Comparison of ENCODE assay signal across 15 cellular contexts in the genomic region with DNA sequence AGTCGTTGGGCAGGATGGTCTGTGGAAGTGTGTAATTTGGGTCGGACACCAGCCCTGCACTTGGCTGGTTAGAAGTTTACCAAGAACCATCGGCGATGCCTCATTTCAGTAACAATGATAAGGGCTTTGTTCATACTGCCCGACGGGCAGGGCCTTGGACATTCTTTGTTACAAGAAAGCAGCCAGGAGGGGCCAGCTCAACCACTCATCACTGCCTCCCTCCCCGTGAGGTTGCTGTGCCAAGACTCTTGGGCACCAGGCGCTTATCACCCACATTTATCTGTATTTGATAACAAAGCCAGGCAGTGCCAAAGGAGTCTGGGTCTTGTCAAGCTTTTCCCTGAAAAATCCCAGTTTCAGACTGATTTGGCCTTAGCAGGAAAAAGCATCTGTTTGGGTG.
"Had no signal": no experiment of that assay in that cellular context is flagged by ENCODE, and none has a peak within 500 bp of the region (broad histone marks: within the 10 kb centered on the region; RNA-seq: fewer than 3 reads in every experiment).

No MANE protein-coding gene starts in this region.

- H3K27ac Mint-ChIP-seq: nephron progenitor cell had no signal

- H3K4me3 ChIP-seq: esophagus squamous epithelium, skin epidermis had no signal

- H3K9me3 Mint-ChIP-seq: activated T-cell treated with anti-CD3 and anti-CD28 coated beads, Interleukin-2, amount 50 U/mL, for 4 hours; effector memory CD8-positive, alpha-beta T cell had no signal

- H3K9me3 ChIP-seq: esophagus squamous epithelium had no signal

- ATAC-seq: activated CD4-positive, CD25-positive, alpha-beta regulatory T cell treated with anti-CD3 and anti-CD28 coated beads, Interleukin-2, amount 50 U/mL, for 24 hours; activated T-cell treated with anti-CD3 and anti-CD28 coated beads, Interleukin-2, amount 50 U/mL, for 4 hours; effector memory CD8-positive, alpha-beta T cell had no signal

- H3K36me3 ChIP-seq: esophagus squamous epithelium had no signal

- H3K27me3 ChIP-seq: esophagus squamous epithelium had no signal

- H3K27ac ChIP-seq: esophagus squamous epithelium, skin epidermis had no signal

- H3K27me3 Mint-ChIP-seq: effector memory CD8-positive, alpha-beta T cell had no signal

- DNase-seq: activated CD4-positive, alpha-beta T cell treated with anti-CD3 and anti-CD28 coated beads, Interleukin-2, amount 50 U/mL, for 1 hour; activated CD8-positive, alpha-beta memory T cell treated with anti-CD3 and anti-CD28 coated beads, Interleukin-2, amount 50 U/mL, for 4 hours; activated naive CD4-positive, alpha-beta T cell treated with anti-CD3 and anti-CD28 coated beads, Interleukin-2, amount 50 U/mL, for 16 hours; activated T-cell treated with anti-CD3 and anti-CD28 coated beads, Interleukin-2, amount 50 U/mL, for 4 hours; effector memory CD8-positive, alpha-beta T cell; esophagus squamous epithelium; foreskin fibroblast; hippocampal formation; islet precursor cell; mammary epithelial cell; nephron progenitor cell; nucleus accumbens; stimulated activated CD4-positive, alpha-beta T cell treated with anti-CD3 and anti-CD28 coated beads, Interleukin-4, amount 100 ng/mL, for 1 hour had no signal

- H3K4me3 Mint-ChIP-seq: activated T-cell treated with anti-CD3 and anti-CD28 coated beads, Interleukin-2, amount 50 U/mL, for 4 hours; effector memory CD8-positive, alpha-beta T cell; nephron progenitor cell had no signal
